In the genomic region with DNA sequence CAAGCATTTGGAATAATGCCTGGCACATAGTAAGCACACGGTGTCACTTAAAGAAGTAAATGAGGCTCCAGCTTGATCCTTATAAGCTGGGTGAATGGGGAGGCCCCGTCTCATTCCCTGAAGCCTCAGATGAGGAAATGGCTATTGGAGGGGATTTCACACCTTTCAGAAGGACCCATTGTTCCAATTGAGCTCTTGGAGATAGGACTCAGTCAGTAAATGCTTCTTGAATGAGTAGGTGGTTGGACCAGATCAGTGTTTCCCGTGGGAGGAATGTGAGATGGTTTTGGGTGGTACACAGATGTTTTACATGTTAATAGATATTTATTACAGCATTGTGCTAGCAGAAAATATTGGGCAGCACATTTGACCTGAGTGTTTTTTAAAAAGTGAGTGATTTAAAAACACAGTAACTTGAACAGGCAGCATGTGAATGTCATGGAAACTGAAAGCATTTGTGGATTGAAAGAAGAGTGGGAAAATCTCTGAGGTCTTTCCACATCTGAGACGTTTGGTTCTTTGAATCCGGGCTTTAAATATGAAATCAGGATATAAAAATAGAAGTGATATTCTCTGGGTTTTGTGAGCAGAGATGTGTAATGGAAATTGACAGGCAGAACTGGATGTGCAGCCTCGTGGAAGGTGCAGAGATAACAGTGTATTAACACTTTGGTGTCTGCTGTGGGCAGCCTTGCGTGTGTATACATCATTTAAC, we compare ENCODE assay signal across 9 cellular contexts. TPM values are rescaled to one million over a fixed set of nuclear protein-coding genes. Genes with fewer than 3 reads are reported as not detected.
DNase-seq lines count a peak whose midpoint lies in the region; ATAC-seq and TF ChIP-seq lines count a peak whose summit lies in the region.
"Had no signal": no experiment of that assay in that cellular context is flagged by ENCODE, and none has a peak within 500 bp of the region (broad histone marks: within the 10 kb centered on the region; RNA-seq: fewer than 3 reads in every experiment).

No MANE protein-coding gene starts in this region.

- intact Hi-C loops in adrenal gland (cut with DNase I) = loop anchor here in 1 of 2 donors (10.0 kb wide), 1 partner anchor 173 kb away; no protein-coding TSS in a partner anchor

- no peak for ATAC-seq in thoracic aorta (ENCODE audit: insufficient number of reproducible peaks, low FRiP score, low read depth)
- ATAC-seq in GM21381 (IDR thresholded peaks at IDR 0.05; ENCODE audit: unreplicated experiment) = no peak
- ATAC-seq in GM19397 (IDR thresholded peaks at IDR 0.05; ENCODE audit: unreplicated experiment) = no peak

- TF ChIP-seq CTCF in adrenal gland (IDR thresholded peaks at IDR 0.05) (no peak), thoracic aorta (IDR thresholded peaks at IDR 0.05) (no peak)

- H3K9me3 ChIP-seq in adrenal gland (replicated peaks in 1 of 3) = no peaks in the 10 kb centered on the region
- no peaks in the 10 kb centered on the region for H3K9me3 ChIP-seq in thoracic aorta
- H3K9me3 ChIP-seq: ovary had no signal

- DNase-seq in activated CD4-positive, alpha-beta T cell treated with anti-CD3 and anti-CD28 coated beads for 48 hours = peak; percentile 31
- no peak for DNase-seq in activated CD4-positive, alpha-beta T cell treated with anti-CD3 and anti-CD28 coated beads, Interleukin-2, amount 50 U/mL, for 1 hour
- DNase-seq in adrenal gland = peak in 2 of 7 donors; percentile 29 to 39
- peak; percentile 66 for DNase-seq in islet precursor cell
- no peak for DNase-seq in thoracic aorta (ENCODE audit: low spot score)
- DNase-seq in NCI-H345 treated with DMSO at 0.1 percent for 48 hours (lab: John Stamatoyannopoulos, UW; ENCODE audit: unreplicated experiment) = no peak
- DNase-seq: ovary had no signal

- H3K27ac ChIP-seq in adrenal gland (peak overlapping the region; percentile 12 to 76 (median 72)), thoracic aorta (peak overlapping the region; percentile 44 to 78)
- H3K27ac ChIP-seq: ovary had no signal

- H3K4me3 ChIP-seq in adrenal gland (peak overlapping the region in 1 of 4 donors; percentile 37), thoracic aorta (peak overlapping the region; percentile 52)
- H3K4me3 ChIP-seq: ovary had no signal

- H3K27me3 ChIP-seq in adrenal gland = no peaks in the 10 kb centered on the region
- H3K27me3 ChIP-seq in thoracic aorta (replicated peaks; ENCODE audit: insufficient read depth) = no peaks in the 10 kb centered on the region
- H3K27me3 ChIP-seq: ovary had no signal

- TF ChIP-seq POLR2A in adrenal gland (IDR thresholded peaks at IDR 0.05) = peak in 1 of 2 donors; percentile 22

- H3K36me3 ChIP-seq in adrenal gland (replicated peaks in 1 of 2) (no peaks in the 10 kb centered on the region), thoracic aorta (no peaks in the 10 kb centered on the region)
- H3K36me3 ChIP-seq: ovary had no signal

- WGBS in adrenal gland, 4 donors = 18 to 30% (median 24%) methylated on average over 7 of the region's 7 CpGs

- H3K4me1 ChIP-seq in adrenal gland (replicated peaks in 1 of 2) = peaks cover 3 to 32% of the 10 kb centered on the region in 2 donors
- H3K4me1 ChIP-seq in thoracic aorta (ENCODE audit: control insufficient read depth in 1 of 2, low read depth in 2 of 2) = peaks cover 7 to 21% of the 10 kb centered on the region in 2 donors

RNA-seq across cellular contexts. Expression of a gene that starts 36.4 kb away (rescaled TPM):
- 100 to 1,000 TPM in 1 of 8 donors, 10 to 100 TPM in 7; 42.7 to 105 (median 71.0) TPM for total RNA-seq in adrenal gland
- polyA plus RNA-seq in adrenal gland = 100 to 1,000 TPM in 1 of 3 donors, 10 to 100 TPM in 2; 84.3 to 103 (median 87.3) TPM
- 10 to 100 TPM; 39.0 to 83.2 TPM for total RNA-seq in thoracic aorta

RNA-seq across cellular contexts. Expression of a gene that starts 59.9 kb away (rescaled TPM):
- total RNA-seq in adrenal gland = 10 to 100 TPM; 28.1 to 58.4 (median 42.2) TPM
- 10 to 100 TPM; 44.4 to 47.9 (median 45.5) TPM for polyA plus RNA-seq in adrenal gland
- total RNA-seq in thoracic aorta = 10 to 100 TPM; 31.0 to 42.5 TPM

Comparison
In these comparisons a context has a peak if more than half of its experiments do, and no peak if none do; other contexts are left out.
1. DNase-seq: peak in activated CD4-positive, alpha-beta T cell treated with anti-CD3 and anti-CD28 coated beads for 48 hours (single experiment) and islet precursor cell (single experiment); none in activated CD4-positive, alpha-beta T cell treated with anti-CD3 and anti-CD28 coated beads, Interleukin-2, amount 50 U/mL, for 1 hour (single experiment), thoracic aorta (single experiment) and NCI-H345 treated with DMSO at 0.1 percent for 48 hours (single experiment).